Comparison of ENCODE assay signal across 1 cellular context in the genomic region with DNA sequence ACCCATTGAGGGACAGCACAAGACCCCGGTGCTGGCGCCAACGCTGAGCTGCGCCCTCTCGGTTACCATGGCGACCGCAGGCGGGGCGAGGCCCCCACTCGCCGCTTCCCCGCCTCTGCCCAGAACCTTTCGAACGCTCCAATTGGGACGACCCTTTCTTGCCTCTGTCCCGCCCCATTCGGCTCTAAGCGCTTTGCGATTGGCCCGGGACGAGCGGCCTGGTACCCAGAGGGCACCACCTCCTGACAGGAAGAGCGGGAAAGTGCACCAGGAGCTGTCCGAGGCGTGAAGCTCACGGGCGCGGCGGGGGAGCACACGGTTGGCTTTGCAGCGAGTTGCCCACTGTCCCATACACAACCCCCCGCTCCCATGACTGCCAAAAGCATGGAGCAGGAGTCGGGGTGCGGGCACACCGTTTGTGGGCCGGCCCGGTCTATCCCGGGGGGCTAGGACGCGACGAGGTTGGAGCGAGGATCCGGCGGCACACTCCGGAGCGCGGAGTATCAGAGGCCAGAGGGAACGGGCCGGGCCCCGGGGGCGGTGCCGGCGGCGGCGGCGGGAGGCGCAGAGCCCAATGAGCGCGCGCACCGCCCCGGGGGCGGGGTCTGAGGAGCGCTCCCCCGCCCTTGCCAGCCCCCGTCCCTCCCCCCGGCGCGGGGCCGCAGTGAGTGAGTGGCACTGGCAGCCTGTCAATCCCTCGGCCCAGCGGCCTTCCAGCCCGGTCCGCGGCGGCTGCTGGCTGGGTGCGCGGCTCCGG.
A peak's percentile ranks its signal among the peaks of the same experiment; 100 is the strongest.
TF ChIP-seq lines count a peak whose summit lies in the region.

No MANE protein-coding gene starts in this region.

TF ChIP-seq in SK-N-SH, 30 proteins besides CTCF, POLR2A, EP300 and RAD21 (continued from another document):
- TF ChIP-seq, protein P1, sequence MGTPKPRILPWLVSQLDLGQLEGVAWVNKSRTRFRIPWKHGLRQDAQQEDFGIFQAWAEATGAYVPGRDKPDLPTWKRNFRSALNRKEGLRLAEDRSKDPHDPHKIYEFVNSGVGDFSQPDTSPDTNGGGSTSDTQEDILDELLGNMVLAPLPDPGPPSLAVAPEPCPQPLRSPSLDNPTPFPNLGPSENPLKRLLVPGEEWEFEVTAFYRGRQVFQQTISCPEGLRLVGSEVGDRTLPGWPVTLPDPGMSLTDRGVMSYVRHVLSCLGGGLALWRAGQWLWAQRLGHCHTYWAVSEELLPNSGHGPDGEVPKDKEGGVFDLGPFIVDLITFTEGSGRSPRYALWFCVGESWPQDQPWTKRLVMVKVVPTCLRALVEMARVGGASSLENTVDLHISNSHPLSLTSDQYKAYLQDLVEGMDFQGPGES (IDR thresholded peaks at IDR 0.05; ENCODE audit: low read depth, low read length) = peak; percentile 22; the same call in 1 of the 2 replicates
- TF ChIP-seq TEAD4 (IDR thresholded peaks at IDR 0.05; ENCODE audit: borderline replicate concordance, insufficient read depth) (no peak), CHD2 (IDR thresholded peaks at IDR 0.05; ENCODE audit: low read length, partially characterized antibody) (peak; percentile 62), SIN3A (IDR thresholded peaks at IDR 0.05; ENCODE audit: borderline replicate concordance, low read depth, low read length) (no peak), FOSL2 (IDR thresholded peaks at IDR 0.05; ENCODE audit: borderline replicate concordance, low read depth) (no peak), POLR2AphosphoS5 (IDR thresholded peaks at IDR 0.05; ENCODE audit: low read depth, low read length) (peak; percentile 58; the same call in 1 of the 2 replicates), SMC3 (IDR thresholded peaks at IDR 0.05; ENCODE audit: low read depth, low read length) (no peak; the same call in 1 of the 2 replicates), GABPA (IDR thresholded peaks at IDR 0.05; ENCODE audit: low read depth) (peak; percentile 10; the same call in 1 of the 2 replicates), RXRA (IDR thresholded peaks at IDR 0.05; ENCODE audit: borderline replicate concordance, low read depth) (no peak), GATA2 (CRISPR knock-in tag; IDR thresholded peaks at IDR 0.05) (0 out of 2 replicates have a peak, but pooled peaks have one; percentile 25), MXI1 (IDR thresholded peaks at IDR 0.05; ENCODE audit: low read depth, low read length) (no peak; the same call in none of the 2 replicates), EZH2phosphoT487 (IDR thresholded peaks at IDR 0.05; ENCODE audit: borderline replicate concordance, low read depth) (no peak), NFIC (IDR thresholded peaks at IDR 0.05; ENCODE audit: borderline replicate concordance) (peak; percentile 15; the same call in 1 of the 2 replicates), FOXM1 (IDR thresholded peaks at IDR 0.05; ENCODE audit: low read depth) (peak; percentile 75; the same call in 1 of the 2 replicates), JUND (IDR thresholded peaks at IDR 0.05) (no peak), NRF1 (IDR thresholded peaks at IDR 0.05; ENCODE audit: low read depth, low read length) (peak; percentile 46; the same call in 1 of the 2 replicates), MEF2A (IDR thresholded peaks at IDR 0.05; ENCODE audit: borderline replicate concordance, low read depth) (no peak), RCOR1 (IDR thresholded peaks at IDR 0.05; ENCODE audit: low read length) (no peak), TCF12 (IDR thresholded peaks at IDR 0.05) (peak; percentile 22; the same call in 1 of the 2 replicates), FOXJ3 (CRISPR knock-in tag; IDR thresholded peaks at IDR 0.05) (peak; percentile 20; the same call in 1 of the 2 replicates)
- TF ChIP-seq, protein P2, sequence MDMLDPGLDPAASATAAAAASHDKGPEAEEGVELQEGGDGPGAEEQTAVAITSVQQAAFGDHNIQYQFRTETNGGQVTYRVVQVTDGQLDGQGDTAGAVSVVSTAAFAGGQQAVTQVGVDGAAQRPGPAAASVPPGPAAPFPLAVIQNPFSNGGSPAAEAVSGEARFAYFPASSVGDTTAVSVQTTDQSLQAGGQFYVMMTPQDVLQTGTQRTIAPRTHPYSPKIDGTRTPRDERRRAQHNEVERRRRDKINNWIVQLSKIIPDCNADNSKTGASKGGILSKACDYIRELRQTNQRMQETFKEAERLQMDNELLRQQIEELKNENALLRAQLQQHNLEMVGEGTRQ (IDR thresholded peaks at IDR 0.05; ENCODE audit: borderline replicate concordance, low read depth, low read length) = no peak
- TF ChIP-seq, protein P3, sequence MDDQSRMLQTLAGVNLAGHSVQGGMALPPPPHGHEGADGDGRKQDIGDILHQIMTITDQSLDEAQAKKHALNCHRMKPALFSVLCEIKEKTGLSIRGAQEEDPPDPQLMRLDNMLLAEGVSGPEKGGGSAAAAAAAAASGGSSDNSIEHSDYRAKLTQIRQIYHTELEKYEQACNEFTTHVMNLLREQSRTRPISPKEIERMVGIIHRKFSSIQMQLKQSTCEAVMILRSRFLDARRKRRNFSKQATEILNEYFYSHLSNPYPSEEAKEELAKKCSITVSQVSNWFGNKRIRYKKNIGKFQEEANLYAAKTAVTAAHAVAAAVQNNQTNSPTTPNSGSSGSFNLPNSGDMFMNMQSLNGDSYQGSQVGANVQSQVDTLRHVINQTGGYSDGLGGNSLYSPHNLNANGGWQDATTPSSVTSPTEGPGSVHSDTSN (IDR thresholded peaks at IDR 0.05) = peak; percentile 98
- TF ChIP-seq, protein P4, sequence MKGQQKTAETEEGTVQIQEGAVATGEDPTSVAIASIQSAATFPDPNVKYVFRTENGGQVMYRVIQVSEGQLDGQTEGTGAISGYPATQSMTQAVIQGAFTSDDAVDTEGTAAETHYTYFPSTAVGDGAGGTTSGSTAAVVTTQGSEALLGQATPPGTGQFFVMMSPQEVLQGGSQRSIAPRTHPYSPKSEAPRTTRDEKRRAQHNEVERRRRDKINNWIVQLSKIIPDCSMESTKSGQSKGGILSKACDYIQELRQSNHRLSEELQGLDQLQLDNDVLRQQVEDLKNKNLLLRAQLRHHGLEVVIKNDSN (IDR thresholded peaks at IDR 0.05; ENCODE audit: borderline replicate concordance, low read depth) = peak; percentile 2; the same call in 1 of the 2 replicates
- TF ChIP-seq, protein P5, sequence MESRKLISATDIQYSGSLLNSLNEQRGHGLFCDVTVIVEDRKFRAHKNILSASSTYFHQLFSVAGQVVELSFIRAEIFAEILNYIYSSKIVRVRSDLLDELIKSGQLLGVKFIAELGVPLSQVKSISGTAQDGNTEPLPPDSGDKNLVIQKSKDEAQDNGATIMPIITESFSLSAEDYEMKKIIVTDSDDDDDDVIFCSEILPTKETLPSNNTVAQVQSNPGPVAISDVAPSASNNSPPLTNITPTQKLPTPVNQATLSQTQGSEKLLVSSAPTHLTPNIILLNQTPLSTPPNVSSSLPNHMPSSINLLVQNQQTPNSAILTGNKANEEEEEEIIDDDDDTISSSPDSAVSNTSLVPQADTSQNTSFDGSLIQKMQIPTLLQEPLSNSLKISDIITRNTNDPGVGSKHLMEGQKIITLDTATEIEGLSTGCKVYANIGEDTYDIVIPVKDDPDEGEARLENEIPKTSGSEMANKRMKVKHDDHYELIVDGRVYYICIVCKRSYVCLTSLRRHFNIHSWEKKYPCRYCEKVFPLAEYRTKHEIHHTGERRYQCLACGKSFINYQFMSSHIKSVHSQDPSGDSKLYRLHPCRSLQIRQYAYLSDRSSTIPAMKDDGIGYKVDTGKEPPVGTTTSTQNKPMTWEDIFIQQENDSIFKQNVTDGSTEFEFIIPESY (IDR thresholded peaks at IDR 0.05; ENCODE audit: borderline replicate concordance, low read depth) = no peak
- TF ChIP-seq, protein P6, sequence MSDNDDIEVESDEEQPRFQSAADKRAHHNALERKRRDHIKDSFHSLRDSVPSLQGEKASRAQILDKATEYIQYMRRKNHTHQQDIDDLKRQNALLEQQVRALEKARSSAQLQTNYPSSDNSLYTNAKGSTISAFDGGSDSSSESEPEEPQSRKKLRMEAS (IDR thresholded peaks at IDR 0.05; ENCODE audit: low read depth) = peak; percentile 100
TF ChIP-seq in SK-N-SH: peak in this region for 16.
